In the genomic region with DNA sequence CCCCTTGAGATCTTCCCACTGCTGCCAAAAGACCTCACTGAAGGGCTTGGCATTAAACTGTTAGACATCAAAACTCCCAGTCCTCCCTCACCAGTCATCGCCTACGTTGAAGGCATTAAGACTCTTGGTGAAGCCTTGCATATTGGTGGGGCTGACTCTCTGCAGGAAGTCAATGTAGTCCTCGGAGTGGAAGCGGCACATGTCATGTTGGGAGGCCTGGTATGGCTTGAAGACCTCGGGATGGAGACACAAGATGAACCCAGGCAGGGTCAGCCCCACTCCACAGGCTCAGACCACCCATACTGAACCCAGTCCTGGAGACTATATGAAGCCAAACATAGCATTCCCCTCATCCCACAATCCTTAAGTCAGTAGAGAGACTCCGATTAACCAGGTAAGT, we compare ENCODE assay signal across 1 cellular context.
TF ChIP-seq lines count a peak whose summit lies in the region.

No MANE protein-coding gene starts in this region.

TF ChIP-seq in GM23338, 12 proteins besides CTCF, POLR2A, EP300 and RAD21:
- no peak for TF ChIP-seq EZH2 (IDR thresholded peaks at IDR 0.05; ENCODE audit: low read depth, unreplicated experiment)
- TF ChIP-seq, protein P1, sequence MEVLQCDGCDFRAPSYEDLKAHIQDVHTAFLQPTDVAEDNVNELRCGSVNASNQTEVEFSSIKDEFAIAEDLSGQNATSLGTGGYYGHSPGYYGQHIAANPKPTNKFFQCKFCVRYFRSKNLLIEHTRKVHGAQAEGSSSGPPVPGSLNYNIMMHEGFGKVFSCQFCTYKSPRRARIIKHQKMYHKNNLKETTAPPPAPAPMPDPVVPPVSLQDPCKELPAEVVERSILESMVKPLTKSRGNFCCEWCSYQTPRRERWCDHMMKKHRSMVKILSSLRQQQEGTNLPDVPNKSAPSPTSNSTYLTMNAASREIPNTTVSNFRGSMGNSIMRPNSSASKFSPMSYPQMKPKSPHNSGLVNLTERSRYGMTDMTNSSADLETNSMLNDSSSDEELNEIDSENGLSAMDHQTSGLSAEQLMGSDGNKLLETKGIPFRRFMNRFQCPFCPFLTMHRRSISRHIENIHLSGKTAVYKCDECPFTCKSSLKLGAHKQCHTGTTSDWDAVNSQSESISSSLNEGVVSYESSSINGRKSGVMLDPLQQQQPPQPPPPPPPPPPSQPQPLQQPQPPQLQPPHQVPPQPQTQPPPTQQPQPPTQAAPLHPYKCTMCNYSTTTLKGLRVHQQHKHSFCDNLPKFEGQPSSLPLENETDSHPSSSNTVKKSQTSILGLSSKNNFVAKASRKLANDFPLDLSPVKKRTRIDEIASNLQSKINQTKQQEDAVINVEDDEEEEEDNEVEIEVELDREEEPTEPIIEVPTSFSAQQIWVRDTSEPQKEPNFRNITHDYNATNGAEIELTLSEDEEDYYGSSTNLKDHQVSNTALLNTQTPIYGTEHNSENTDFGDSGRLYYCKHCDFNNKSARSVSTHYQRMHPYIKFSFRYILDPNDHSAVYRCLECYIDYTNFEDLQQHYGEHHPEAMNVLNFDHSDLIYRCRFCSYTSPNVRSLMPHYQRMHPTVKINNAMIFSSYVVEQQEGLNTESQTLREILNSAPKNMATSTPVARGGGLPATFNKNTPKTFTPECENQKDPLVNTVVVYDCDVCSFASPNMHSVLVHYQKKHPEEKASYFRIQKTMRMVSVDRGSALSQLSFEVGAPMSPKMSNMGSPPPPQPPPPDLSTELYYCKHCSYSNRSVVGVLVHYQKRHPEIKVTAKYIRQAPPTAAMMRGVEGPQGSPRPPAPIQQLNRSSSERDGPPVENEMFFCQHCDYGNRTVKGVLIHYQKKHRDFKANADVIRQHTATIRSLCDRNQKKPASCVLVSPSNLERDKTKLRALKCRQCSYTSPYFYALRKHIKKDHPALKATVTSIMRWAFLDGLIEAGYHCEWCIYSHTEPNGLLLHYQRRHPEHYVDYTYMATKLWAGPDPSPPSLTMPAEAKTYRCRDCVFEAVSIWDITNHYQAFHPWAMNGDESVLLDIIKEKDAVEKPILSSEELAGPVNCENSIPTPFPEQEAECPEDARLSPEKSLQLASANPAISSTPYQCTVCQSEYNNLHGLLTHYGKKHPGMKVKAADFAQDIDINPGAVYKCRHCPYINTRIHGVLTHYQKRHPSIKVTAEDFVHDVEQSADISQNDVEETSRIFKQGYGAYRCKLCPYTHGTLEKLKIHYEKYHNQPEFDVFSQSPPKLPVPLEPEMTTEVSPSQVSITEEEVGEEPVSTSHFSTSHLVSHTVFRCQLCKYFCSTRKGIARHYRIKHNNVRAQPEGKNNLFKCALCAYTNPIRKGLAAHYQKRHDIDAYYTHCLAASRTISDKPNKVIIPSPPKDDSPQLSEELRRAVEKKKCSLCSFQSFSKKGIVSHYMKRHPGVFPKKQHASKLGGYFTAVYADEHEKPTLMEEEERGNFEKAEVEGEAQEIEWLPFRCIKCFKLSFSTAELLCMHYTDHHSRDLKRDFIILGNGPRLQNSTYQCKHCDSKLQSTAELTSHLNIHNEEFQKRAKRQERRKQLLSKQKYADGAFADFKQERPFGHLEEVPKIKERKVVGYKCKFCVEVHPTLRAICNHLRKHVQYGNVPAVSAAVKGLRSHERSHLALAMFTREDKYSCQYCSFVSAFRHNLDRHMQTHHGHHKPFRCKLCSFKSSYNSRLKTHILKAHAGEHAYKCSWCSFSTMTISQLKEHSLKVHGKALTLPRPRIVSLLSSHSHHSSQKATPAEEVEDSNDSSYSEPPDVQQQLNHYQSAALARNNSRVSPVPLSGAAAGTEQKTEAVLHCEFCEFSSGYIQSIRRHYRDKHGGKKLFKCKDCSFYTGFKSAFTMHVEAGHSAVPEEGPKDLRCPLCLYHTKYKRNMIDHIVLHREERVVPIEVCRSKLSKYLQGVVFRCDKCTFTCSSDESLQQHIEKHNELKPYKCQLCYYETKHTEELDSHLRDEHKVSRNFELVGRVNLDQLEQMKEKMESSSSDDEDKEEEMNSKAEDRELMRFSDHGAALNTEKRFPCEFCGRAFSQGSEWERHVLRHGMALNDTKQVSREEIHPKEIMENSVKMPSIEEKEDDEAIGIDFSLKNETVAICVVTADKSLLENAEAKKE (CRISPR knock-in tag; IDR thresholded peaks at IDR 0.05): no peak
- no peak for TF ChIP-seq ETS1 (IDR thresholded peaks at IDR 0.05)
- TF ChIP-seq STAT1 (IDR thresholded peaks at IDR 0.05; ENCODE audit: unreplicated experiment): no peak
- TF ChIP-seq EZH2phosphoT487 (IDR thresholded peaks at IDR 0.05; ENCODE audit: unreplicated experiment): no peak
